Comparison of ENCODE assay signal across 1 cellular context in genomic region chr16:66386629-66387622, GRCh38.
TF ChIP-seq lines count a peak whose summit lies in the region.

No MANE protein-coding gene starts in this region.

TF ChIP-seq in WTC11, 78 proteins besides CTCF, POLR2A, EP300 and RAD21 (continued from another document):
- TF ChIP-seq ATF6 (CRISPR knock-in tag; IDR thresholded peaks at IDR 0.05): no peak
- no peak for TF ChIP-seq ZBTB43 (CRISPR knock-in tag; IDR thresholded peaks at IDR 0.05)
- TF ChIP-seq ETV6 (CRISPR knock-in tag; IDR thresholded peaks at IDR 0.05): no peak
